1 cellular context compared by ENCODE assay signal in the genomic region with DNA sequence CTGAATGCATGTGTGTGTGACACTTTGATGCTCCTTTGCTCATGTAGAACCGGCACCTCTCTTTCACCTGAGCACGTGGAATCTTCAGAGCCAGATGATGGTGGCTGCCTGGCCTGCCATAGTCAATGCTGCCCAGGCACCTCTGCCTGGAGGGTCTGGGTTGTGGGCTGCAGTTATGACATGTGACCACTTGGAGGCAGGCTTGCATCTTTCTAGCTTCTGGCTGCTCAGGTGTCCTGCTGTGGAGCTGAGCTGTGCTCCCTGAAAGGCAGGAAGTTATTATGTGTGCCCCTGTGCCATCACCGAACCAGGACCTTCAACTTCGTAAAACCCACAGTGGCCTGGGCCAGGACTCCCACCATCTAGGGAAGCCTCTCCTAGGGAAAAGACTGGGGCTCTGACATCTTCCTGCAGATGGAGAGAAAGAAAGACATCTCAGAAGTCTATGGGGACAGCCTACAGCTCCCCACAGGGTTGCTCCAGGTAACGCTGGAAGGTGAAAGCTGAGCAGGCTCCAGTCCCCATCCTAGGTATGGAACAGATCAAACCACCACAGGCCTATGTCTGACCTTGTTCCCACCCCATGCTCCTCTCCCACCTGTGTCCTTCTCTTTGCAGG.
TF ChIP-seq lines count a peak whose summit lies in the region.

No MANE protein-coding gene starts in this region.

TF ChIP-seq in GM23338, 12 proteins besides CTCF, POLR2A, EP300 and RAD21 (continued from another document):
- TF ChIP-seq, protein P1, sequence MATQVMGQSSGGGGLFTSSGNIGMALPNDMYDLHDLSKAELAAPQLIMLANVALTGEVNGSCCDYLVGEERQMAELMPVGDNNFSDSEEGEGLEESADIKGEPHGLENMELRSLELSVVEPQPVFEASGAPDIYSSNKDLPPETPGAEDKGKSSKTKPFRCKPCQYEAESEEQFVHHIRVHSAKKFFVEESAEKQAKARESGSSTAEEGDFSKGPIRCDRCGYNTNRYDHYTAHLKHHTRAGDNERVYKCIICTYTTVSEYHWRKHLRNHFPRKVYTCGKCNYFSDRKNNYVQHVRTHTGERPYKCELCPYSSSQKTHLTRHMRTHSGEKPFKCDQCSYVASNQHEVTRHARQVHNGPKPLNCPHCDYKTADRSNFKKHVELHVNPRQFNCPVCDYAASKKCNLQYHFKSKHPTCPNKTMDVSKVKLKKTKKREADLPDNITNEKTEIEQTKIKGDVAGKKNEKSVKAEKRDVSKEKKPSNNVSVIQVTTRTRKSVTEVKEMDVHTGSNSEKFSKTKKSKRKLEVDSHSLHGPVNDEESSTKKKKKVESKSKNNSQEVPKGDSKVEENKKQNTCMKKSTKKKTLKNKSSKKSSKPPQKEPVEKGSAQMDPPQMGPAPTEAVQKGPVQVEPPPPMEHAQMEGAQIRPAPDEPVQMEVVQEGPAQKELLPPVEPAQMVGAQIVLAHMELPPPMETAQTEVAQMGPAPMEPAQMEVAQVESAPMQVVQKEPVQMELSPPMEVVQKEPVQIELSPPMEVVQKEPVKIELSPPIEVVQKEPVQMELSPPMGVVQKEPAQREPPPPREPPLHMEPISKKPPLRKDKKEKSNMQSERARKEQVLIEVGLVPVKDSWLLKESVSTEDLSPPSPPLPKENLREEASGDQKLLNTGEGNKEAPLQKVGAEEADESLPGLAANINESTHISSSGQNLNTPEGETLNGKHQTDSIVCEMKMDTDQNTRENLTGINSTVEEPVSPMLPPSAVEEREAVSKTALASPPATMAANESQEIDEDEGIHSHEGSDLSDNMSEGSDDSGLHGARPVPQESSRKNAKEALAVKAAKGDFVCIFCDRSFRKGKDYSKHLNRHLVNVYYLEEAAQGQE (IDR thresholded peaks at IDR 0.05; ENCODE audit: unreplicated experiment), result no peak
- no peak for TF ChIP-seq ZNF114 (CRISPR knock-in tag; IDR thresholded peaks at IDR 0.05)
- TF ChIP-seq EZH2phosphoT487 (IDR thresholded peaks at IDR 0.05; ENCODE audit: unreplicated experiment), result no peak
- TF ChIP-seq ETS1 (IDR thresholded peaks at IDR 0.05), result no peak
- TF ChIP-seq NANOG (IDR thresholded peaks at IDR 0.05; ENCODE audit: borderline replicate concordance), result no peak
- no peak for TF ChIP-seq ZNF331 (CRISPR knock-in tag; IDR thresholded peaks at IDR 0.05; ENCODE audit: low read depth)
- TF ChIP-seq STAT1 (IDR thresholded peaks at IDR 0.05; ENCODE audit: unreplicated experiment), result no peak
- no peak for TF ChIP-seq JUNB (IDR thresholded peaks at IDR 0.05; ENCODE audit: unreplicated experiment)
